In the genomic region with DNA sequence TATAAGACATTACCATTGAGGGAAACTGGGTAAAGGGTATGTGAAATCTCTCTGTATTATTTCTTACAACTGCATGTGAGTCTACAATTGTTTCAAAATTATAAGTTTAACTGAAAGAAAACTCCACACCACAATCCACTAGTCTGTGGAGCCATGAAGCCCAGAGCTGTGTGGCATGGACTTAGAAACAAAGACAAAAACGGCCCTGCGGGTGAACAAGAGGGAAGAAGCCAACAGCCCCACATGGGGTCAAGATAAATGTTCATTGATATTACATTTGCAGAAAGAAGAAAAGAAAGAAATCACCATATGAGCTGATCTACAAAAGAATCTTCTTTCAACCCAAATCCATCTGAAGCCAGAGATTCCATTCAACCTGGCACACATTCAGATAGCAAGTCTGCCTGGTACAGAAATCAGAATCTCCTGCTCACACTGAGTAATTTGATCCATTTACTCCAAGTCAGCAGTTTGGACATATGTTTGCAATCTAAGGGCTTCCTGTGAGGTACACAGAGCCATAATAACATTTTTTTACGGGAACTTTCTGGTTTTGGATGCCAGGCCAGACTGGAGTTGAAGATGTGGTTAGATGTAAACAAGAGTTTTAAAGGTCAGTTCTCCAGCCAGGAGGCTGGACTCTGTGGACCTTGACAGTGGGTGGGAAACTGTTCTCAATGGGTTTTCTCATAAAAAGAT, we compare ENCODE assay signal across 14 cellular contexts. TPM values are rescaled to one million over a fixed set of nuclear protein-coding genes. Genes with fewer than 3 reads are reported as not detected.
DNase-seq lines count a peak whose midpoint lies in the region; ATAC-seq, FAIRE-seq and TF ChIP-seq lines count a peak whose summit lies in the region.
"Had no signal": no experiment of that assay in that cellular context is flagged by ENCODE, and none has a peak within 500 bp of the region (broad histone marks: within the 10 kb centered on the region; RNA-seq: fewer than 3 reads in every experiment).

No MANE protein-coding gene starts in this region.

- no peaks in the 10 kb centered on the region for H3K36me3 ChIP-seq in right atrium auricular region
- no peaks in the 10 kb centered on the region for H3K36me3 ChIP-seq in SK-N-MC (ENCODE audit: insufficient read depth, low read length)
- no peaks in the 10 kb centered on the region for H3K36me3 ChIP-seq in vagina
- H3K36me3 ChIP-seq: stomach had no signal

- TF ChIP-seq CTCF in right atrium auricular region (IDR thresholded peaks at IDR 0.05): no peak
- TF ChIP-seq CTCF in vagina (IDR thresholded peaks at IDR 0.05): no peak

- H3K4me1 Mint-ChIP-seq in T-cell: no peaks in the 10 kb centered on the region

- no peak for DNase-seq in Right ventricle myocardium superior
- no peak for DNase-seq in right atrium auricular region (ENCODE audit: low spot score)
- DNase-seq in SK-N-MC (ENCODE audit: low read depth, low spot score): peak; percentile 98
- DNase-seq in left kidney (ENCODE audit: low read depth, low spot score): peak; percentile 36
- peak in 1 of 2 donors; percentile 84 for DNase-seq in vagina (ENCODE audit: extremely low spot score in 2 of 2)
- DNase-seq in GM19239 (ENCODE audit: insufficient read length, low spot score): no peak
- no peak for DNase-seq in T-cell
- DNase-seq: activated CD8-positive, alpha-beta T cell treated with anti-CD3 and anti-CD28 coated beads, Interleukin-2, amount 10 ng/mL, durations not matched to agents 7 days and 5 days; mesendoderm; NCI-H187 treated with DMSO at 0.1 percent for 48 hours; stomach had no signal

- POLR2A ChIA-PET in T-cell (lab: Charles Lee): no interaction called here

- CTCF ChIA-PET in T-cell (lab: Charles Lee): no interaction called here

- H3K9me3 ChIP-seq in right atrium auricular region: no peaks in the 10 kb centered on the region
- no peaks in the 10 kb centered on the region for H3K9me3 ChIP-seq in SK-N-MC (ENCODE audit: low read depth, low read length)
- no peaks in the 10 kb centered on the region for H3K9me3 ChIP-seq in vagina
- H3K9me3 ChIP-seq: stomach had no signal

- no peak overlapping the region for H3K4me3 ChIP-seq in right atrium auricular region
- peak overlapping the region; percentile 77 for H3K4me3 ChIP-seq in SK-N-MC
- no peak overlapping the region for H3K4me3 ChIP-seq in vagina
- H3K4me3 ChIP-seq: stomach had no signal

- ATAC-seq in Right ventricle myocardium superior (ENCODE audit: poor library complexity): peak; percentile 38
- no peak for ATAC-seq in T-cell (replicated peaks in 1 of 4)
- no peak for ATAC-seq in GM21576 (IDR thresholded peaks at IDR 0.05; ENCODE audit: unreplicated experiment)
- ATAC-seq: activated CD8-positive, alpha-beta T cell treated with anti-CD3 and anti-CD28 coated beads, Interleukin-2, amount 10 ng/mL, durations not matched to agents 7 days and 5 days had no signal

- intact Hi-C loops in Right ventricle myocardium superior (cut with DNase I): no loop called here
- intact Hi-C loops in vagina (cut with DNase I): no loop called here

- H3K36me3 Mint-ChIP-seq in T-cell: no peaks in the 10 kb centered on the region

- H3K4me3 Mint-ChIP-seq in T-cell: no peak overlapping the region
- H3K4me3 Mint-ChIP-seq: activated CD8-positive, alpha-beta T cell treated with anti-CD3 and anti-CD28 coated beads, Interleukin-2, amount 10 ng/mL, durations not matched to agents 7 days and 5 days had no signal

- peaks cover 7 to 12% of the 10 kb centered on the region in 2 donors for H3K27me3 Mint-ChIP-seq in T-cell

- peak overlapping the region; percentile 84 for H3K9ac ChIP-seq in SK-N-MC (ENCODE audit: insufficient read length)

- TF ChIP-seq POLR2A in vagina (IDR thresholded peaks at IDR 0.05): no peak

- no peak overlapping the region for H3K27ac ChIP-seq in right atrium auricular region
- H3K27ac ChIP-seq in SK-N-MC: peak overlapping the region; percentile 100
- peak overlapping the region; percentile 48 for H3K27ac ChIP-seq in vagina

- H3K27me3 ChIP-seq in right atrium auricular region (no peaks in the 10 kb centered on the region), vagina (no peaks in the 10 kb centered on the region)
- H3K27me3 ChIP-seq: stomach had no signal

- H3K27ac Mint-ChIP-seq in T-cell: no peak overlapping the region
- H3K27ac Mint-ChIP-seq: activated CD8-positive, alpha-beta T cell treated with anti-CD3 and anti-CD28 coated beads, Interleukin-2, amount 10 ng/mL, durations not matched to agents 7 days and 5 days had no signal

- H3K9me3 Mint-ChIP-seq in T-cell: peaks cover 0 to 9% (median 0%) of the 10 kb centered on the region in 3 donors

- H3K4me1 ChIP-seq in right atrium auricular region (no peaks in the 10 kb centered on the region), vagina (peaks cover 19% of the 10 kb centered on the region)

- no peak for FAIRE-seq in GM19239 (lab: Jason Lieb, UNC)
- FAIRE-seq: frontal cortex had no signal

RNA-seq across cellular contexts. Expression of a gene that starts 18.0 kb away (rescaled TPM):
- total RNA-seq in Right ventricle myocardium superior (1.9 TPM), right atrium auricular region (1 to 10 TPM; 2.5 to 4.1 TPM), vagina (2.5 TPM), T-cell (not detected)
- total RNA-seq: activated CD8-positive, alpha-beta T cell treated with anti-CD3 and anti-CD28 coated beads, Interleukin-2, amount 10 ng/mL, durations not matched to agents 7 days and 5 days; SK-MEL-5 had no signal

Comparison
In these comparisons a context has a peak if more than half of its experiments do, and no peak if none do; other contexts are left out.
1. DNase-seq: peak in SK-N-MC (single experiment) and left kidney (single experiment); none in Right ventricle myocardium superior (single experiment), right atrium auricular region (single experiment), GM19239 (single experiment) and T-cell (0 of 34).
2. H3K27ac ChIP-seq: peak in SK-N-MC (single experiment) and vagina (single experiment); none in right atrium auricular region (0 of 2).